In genomic region chr3:40524222-40524570, GRCh38 we compare ENCODE assay signal across 1 cellular context.
TF ChIP-seq lines count a peak whose summit lies in the region.

No MANE protein-coding gene starts in this region.

TF ChIP-seq in K562, 482 proteins besides CTCF, POLR2A, EP300 and RAD21 (continued from another document):
- TF ChIP-seq, protein P1, sequence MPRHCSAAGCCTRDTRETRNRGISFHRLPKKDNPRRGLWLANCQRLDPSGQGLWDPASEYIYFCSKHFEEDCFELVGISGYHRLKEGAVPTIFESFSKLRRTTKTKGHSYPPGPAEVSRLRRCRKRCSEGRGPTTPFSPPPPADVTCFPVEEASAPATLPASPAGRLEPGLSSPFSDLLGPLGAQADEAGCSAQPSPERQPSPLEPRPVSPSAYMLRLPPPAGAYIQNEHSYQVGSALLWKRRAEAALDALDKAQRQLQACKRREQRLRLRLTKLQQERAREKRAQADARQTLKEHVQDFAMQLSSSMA (CRISPR knock-in tag; IDR thresholded peaks at IDR 0.05) = 0 out of 2 replicates have a peak, but pooled peaks have one; percentile 57
